In the genomic region with DNA sequence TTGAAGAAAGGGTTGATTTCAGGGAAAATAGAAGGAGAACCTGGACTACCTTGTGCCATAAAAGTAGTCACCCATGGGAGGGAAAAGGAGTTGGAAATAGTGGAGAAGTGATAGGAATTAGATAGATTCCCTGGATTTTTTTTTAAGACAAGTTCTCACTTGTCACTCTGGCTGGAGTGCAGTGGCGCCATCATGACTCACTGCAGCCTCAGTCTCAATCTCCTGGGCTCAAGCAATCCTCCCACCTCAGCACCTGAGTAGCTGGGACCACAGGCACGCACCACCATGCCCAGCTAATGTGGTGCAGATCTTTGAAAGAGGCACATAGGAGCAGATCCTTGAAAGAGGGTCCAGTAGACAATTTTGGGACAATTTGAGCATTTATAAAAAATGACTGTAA, we compare ENCODE assay signal across 23 cellular contexts. TPM values are rescaled to one million over a fixed set of nuclear protein-coding genes. Genes with fewer than 3 reads are reported as not detected.
DNase-seq lines count a peak whose midpoint lies in the region; ATAC-seq, FAIRE-seq and TF ChIP-seq lines count a peak whose summit lies in the region.
"Had no signal": no experiment of that assay in that cellular context is flagged by ENCODE, and none has a peak within 500 bp of the region (broad histone marks: within the 10 kb centered on the region; RNA-seq: fewer than 3 reads in every experiment).

No MANE protein-coding gene starts in this region.

- H3K36me3 ChIP-seq in HCT116 (ENCODE audit: control insufficient read depth in 1 of 2, insufficient read depth in 2 of 2, low read length in 2 of 2) (no peaks in the 10 kb centered on the region), OCI-LY7 (ENCODE audit: insufficient read depth, low read length) (no peaks in the 10 kb centered on the region), H1 (ENCODE audit: control insufficient read depth in 2 of 4, insufficient read depth in 4 of 4, low read length in 3 of 4) (no peaks in the 10 kb centered on the region), trophoblast cell (ENCODE audit: control insufficient read depth in 1 of 2, insufficient read depth in 2 of 2, low read length in 2 of 2) (no peaks in the 10 kb centered on the region)
- H3K36me3 ChIP-seq: MG63, SJCRH30 had no signal

- RAD21 ChIA-PET in HCT116 (lab: Charles Lee; ENCODE audit: low non-redundant PET in 1 of 2, low total read pairs in 2 of 2, uncharacterized antibody in 2 of 2, unreplicated experiment in 2 of 2) = no interaction called here

- H2BK5ac ChIP-seq in H1 (ENCODE audit: low read depth, low read length) = no peak overlapping the region
- H2BK5ac ChIP-seq in trophoblast cell (ENCODE audit: low read depth, low read length, poor library complexity) = no peak overlapping the region

- H3K4ac ChIP-seq in H1 (replicated peaks; ENCODE audit: insufficient read length, low read depth, low read length) = no peak overlapping the region
- no peak overlapping the region for H3K4ac ChIP-seq in trophoblast cell (ENCODE audit: low read depth, low read length)

- TF ChIP-seq CTCF in HCT116 (IDR thresholded peaks at IDR 0.05 in 2 of 3, conservative IDR thresholded peaks at IDR 0.05 in 1 of 3; ENCODE audit: borderline replicate concordance in 1 of 3, insufficient read depth in 1 of 3, low read depth in 2 of 3, low read length in 2 of 3) (no peak), OCI-LY7 (conservative IDR thresholded peaks at IDR 0.05; ENCODE audit: low read length) (no peak), H1 (IDR thresholded peaks at IDR 0.05; ENCODE audit: control extremely low read depth in 1 of 3, insufficient read depth in 1 of 3, low read depth in 1 of 3, low read length in 3 of 3) (no peak)

- H3K23ac ChIP-seq in H1 (ENCODE audit: insufficient read length) (no peak overlapping the region), trophoblast cell (ENCODE audit: low read length) (no peak overlapping the region)

- TF ChIP-seq POLR2A in HCT116 (IDR thresholded peaks at IDR 0.05; ENCODE audit: borderline replicate concordance, extremely low read depth, insufficient read depth, insufficient read length) (no peak), H1 (IDR thresholded peaks at IDR 0.05; ENCODE audit: control extremely low read depth in 1 of 2, low read depth in 2 of 2, low read length in 2 of 2) (no peak)

- H3K56ac ChIP-seq in H1 (replicated peaks; ENCODE audit: insufficient read length, low read depth, low read length) = no peak overlapping the region

- H3K9me3 ChIP-seq in HCT116 (ENCODE audit: control insufficient read depth in 1 of 2, insufficient read depth in 1 of 2, low read depth in 1 of 2, low read length in 2 of 2) (no peaks in the 10 kb centered on the region), OCI-LY7 (ENCODE audit: low read length) (no peaks in the 10 kb centered on the region), H1 (ENCODE audit: insufficient read depth in 2 of 2, low read depth in 1 of 2, low read length in 1 of 2) (no peaks in the 10 kb centered on the region), trophoblast cell (ENCODE audit: insufficient read depth, low read depth, low read length) (no peaks in the 10 kb centered on the region)
- H3K9me3 ChIP-seq: MG63, SJCRH30 had no signal

- no peaks in the 10 kb centered on the region for H3K27me3 ChIP-seq in HCT116 (ENCODE audit: insufficient read depth, low read length)
- H3K27me3 ChIP-seq in H1 (replicated peaks in 1 of 4; ENCODE audit: control insufficient read depth in 3 of 4, extremely low read depth in 1 of 4, insufficient read depth in 3 of 4, low read length in 3 of 4) = peaks cover 0 to 2% (median 0%) of the 10 kb centered on the region in 4 experiments; a peak in 1 of 7 replicates
- H3K27me3 ChIP-seq in trophoblast cell (ENCODE audit: insufficient read depth, low read length) = no peaks in the 10 kb centered on the region
- H3K27me3 ChIP-seq: MG63, SJCRH30 had no signal

- ATAC-seq in HCT116 = peak; percentile 70

- peak overlapping the region; percentile 71 for H2AFZ ChIP-seq in HCT116 (ENCODE audit: low read depth, low read length, poor library complexity, severe bottlenecking)
- H2AFZ ChIP-seq in OCI-LY7 (ENCODE audit: low read length) = peak overlapping the region; percentile 72
- H2AFZ ChIP-seq in H1 (ENCODE audit: low read length) = 0 out of 2 replicates have a peak overlapping the region, but pooled peaks have one; percentile 38
- no peak overlapping the region for H2AFZ ChIP-seq in trophoblast cell (ENCODE audit: insufficient read depth, low read length, poor library complexity)
- H2AFZ ChIP-seq: PC-9 had no signal

- no peak overlapping the region for H4K5ac ChIP-seq in H1 (ENCODE audit: insufficient read length, low read depth, low read length)

- intact Hi-C loops in HCT116 (cut with micrococcal nuclease) = no loop called here
- intact Hi-C loops in OCI-LY7 (cut with micrococcal nuclease; ENCODE audit: unreplicated experiment) = loop anchor here (10.0 kb wide), 1 partner anchor 986 kb away; the partner anchor contains the start of gene PDLIM1

- H3K23me2 ChIP-seq in H1 (ENCODE audit: low read depth, low read length) = no peaks in the 10 kb centered on the region

- 87% methylated on average over 2 of the region's 2 CpGs; no CpG with 5 or more reads in 1 of the 2 experiments for WGBS in H1 (ENCODE audit: extremely low coverage in 1 of 2, insufficient coverage in 1 of 2, insufficient read length in 1 of 2, insufficient replicate concordance in 2 of 2, low coverage in 1 of 2, low lambda C conversion rate in 2 of 2, missing lambda C conversion rate in 1 of 2), 2 experiments
- WGBS in trophoblast cell (ENCODE audit: extremely low coverage, insufficient coverage, insufficient read length) = no CpG with 5 or more reads among the region's 2 CpGs

- no peak overlapping the region for H3K27ac ChIP-seq in HCT116 (ENCODE audit: low read depth, low read length)
- no peak overlapping the region for H3K27ac ChIP-seq in OCI-LY7 (ENCODE audit: low read depth, low read length, poor library complexity, severe bottlenecking)
- H3K27ac ChIP-seq in H1 (ENCODE audit: low read depth, low read length) = no peak overlapping the region
- H3K27ac ChIP-seq in trophoblast cell (ENCODE audit: low read depth, low read length) = no peak overlapping the region
- H3K27ac ChIP-seq: PC-9, SJCRH30 had no signal

- H3K4me1 ChIP-seq in HCT116 (ENCODE audit: control insufficient read depth in 1 of 2, insufficient read depth in 2 of 2, low read length in 2 of 2) = peaks cover 0 to 7% of the 10 kb centered on the region in 2 experiments; a peak in 2 of 4 replicates
- H3K4me1 ChIP-seq in OCI-LY7 (ENCODE audit: insufficient read depth, low read length, poor library complexity, severe bottlenecking) = peaks cover 83% of the 10 kb centered on the region
- peaks cover 0 to 3% (median 0%) of the 10 kb centered on the region in 4 experiments; a peak in 2 of 7 replicates for H3K4me1 ChIP-seq in H1 (replicated peaks in 1 of 4; ENCODE audit: control insufficient read depth in 3 of 4, insufficient read depth in 4 of 4, low read length in 3 of 4)
- peaks cover 3 to 7% of the 10 kb centered on the region in 2 experiments for H3K4me1 ChIP-seq in trophoblast cell (ENCODE audit: control insufficient read depth in 1 of 2, insufficient read depth in 2 of 2, low read length in 2 of 2)
- H3K4me1 ChIP-seq: SJCRH30 had no signal

- no peak overlapping the region for H2BK15ac ChIP-seq in H1 (ENCODE audit: low read length)

- H2AK5ac ChIP-seq in H1 (ENCODE audit: low read depth, low read length) (no peak overlapping the region), trophoblast cell (ENCODE audit: low read length) (no peak overlapping the region)

- no TSS peak for BruUV-seq in HCT116 (replicated peaks; lab: Mats Ljungman, UMichigan)
- BruUV-seq in OCI-LY7 (replicated peaks; lab: Mats Ljungman, UMichigan) = no TSS peak

- no peak for FAIRE-seq in H1 (lab: Jason Lieb, UNC)

- H3K9me2 ChIP-seq in HCT116 (ENCODE audit: insufficient read depth) (no peaks in the 10 kb centered on the region), OCI-LY7 (ENCODE audit: insufficient read depth, low read length) (no peaks in the 10 kb centered on the region)

- H4K91ac ChIP-seq in H1 (replicated peaks; ENCODE audit: insufficient read length, low read length) (no peak overlapping the region), trophoblast cell (ENCODE audit: low read depth, low read length) (no peak overlapping the region)

- H3K4me2 ChIP-seq in HCT116 (ENCODE audit: low read length) (peak overlapping the region; percentile 41), OCI-LY7 (ENCODE audit: low read length) (peak overlapping the region; percentile 67), H1 (ENCODE audit: insufficient read depth in 1 of 2, low read depth in 2 of 2, low read length in 2 of 2) (no peak overlapping the region), trophoblast cell (ENCODE audit: low read length) (no peak overlapping the region)
- H3K4me2 ChIP-seq: PC-9 had no signal

- no peak overlapping the region for H4K12ac ChIP-seq in trophoblast cell (ENCODE audit: low read depth, low read length)

- H2BK12ac ChIP-seq in H1 (ENCODE audit: low read depth, low read length) (no peak overlapping the region), trophoblast cell (ENCODE audit: low read length) (no peak overlapping the region)

- H3K14ac ChIP-seq in H1 (ENCODE audit: insufficient read length) (no peak overlapping the region), trophoblast cell (ENCODE audit: low read length) (no peak overlapping the region)

- H4K8ac ChIP-seq in H1 (ENCODE audit: extremely low read depth, insufficient read depth, low read length) (no peak overlapping the region), trophoblast cell (ENCODE audit: low read depth, low read length) (no peak overlapping the region)

- H4K20me1 ChIP-seq in HCT116 (ENCODE audit: insufficient read depth) (no peaks in the 10 kb centered on the region), OCI-LY7 (ENCODE audit: insufficient read depth, low read length) (no peaks in the 10 kb centered on the region), H1 (replicated peaks in 1 of 2; ENCODE audit: control insufficient read depth in 1 of 2, insufficient read depth in 2 of 2, low read length in 2 of 2) (no peaks in the 10 kb centered on the region)

- H2BK20ac ChIP-seq in H1 (ENCODE audit: low read length) = no peak overlapping the region

- TF ChIP-seq EP300 in H1 (IDR thresholded peaks at IDR 0.05; ENCODE audit: borderline replicate concordance in 1 of 2, low read depth in 2 of 2, low read length in 2 of 2) = no peak

- H3K9ac ChIP-seq in HCT116 (ENCODE audit: low read length) = no peak overlapping the region
- H3K9ac ChIP-seq in H1 (replicated peaks in 1 of 4; ENCODE audit: extremely low read depth in 1 of 4, low read depth in 3 of 4, low read length in 3 of 4) = no peak overlapping the region
- no peak overlapping the region for H3K9ac ChIP-seq in trophoblast cell (ENCODE audit: low read length)

- H3K79me1 ChIP-seq in H1 (ENCODE audit: low read depth, low read length) (no peaks in the 10 kb centered on the region), trophoblast cell (ENCODE audit: low read length) (peaks cover 7% of the 10 kb centered on the region)

- no peak overlapping the region for H2BK120ac ChIP-seq in H1 (replicated peaks; ENCODE audit: low read depth, low read length)
- no peak overlapping the region for H2BK120ac ChIP-seq in trophoblast cell (ENCODE audit: insufficient read depth, low read length, poor library complexity)

- DNase-seq in HCT116 (ENCODE audit: low read depth, low spot score) (no peak), OCI-LY7 (ENCODE audit: low spot score) (no peak), H1 (ENCODE audit: low read depth in 1 of 2, low spot score in 2 of 2) (no peak), trophoblast cell (peak; percentile 57 to 70), DMS153 treated with DMSO at 0.1 percent for 48 hours (lab: John Stamatoyannopoulos, UW; ENCODE audit: unreplicated experiment) (no peak), SK-N-DZ (ENCODE audit: low spot score) (no peak)
- DNase-seq in activated T-cell treated with anti-CD3 and anti-CD28 coated beads, Interleukin-2, amount 50 U/mL, for 1 hour = no peak
- DNase-seq: ACHN; C1 segment of cervical spinal cord; CD8-positive, alpha-beta memory T cell; DMS79 treated with DMSO at 0.1 percent for 48 hours; GDM1; GOT3; IMR-90; MG63; NCI-H1092; NCI-H1436 treated with DMSO at 0.1 percent for 48 hours; NCI-H2029; NCI-H2171 treated with DMSO at 0.1 percent for 48 hours; PC-9; SJCRH30 had no signal

- CTCF ChIA-PET in HCT116 (lab: Charles Lee) = interaction anchor here (1.0 kb wide), 1 partner anchor 51 kb away, joined by 3 read pairs; no protein-coding TSS in a partner anchor
- CTCF ChIA-PET in OCI-LY7 (lab: Charles Lee; ENCODE audit: unreplicated experiment) = no interaction called here
- CTCF ChIA-PET in H1 (lab: Charles Lee; ENCODE audit: partially characterized antibody) = interaction anchor here (1.0 to 1.5 kb wide), 3 partner anchors 12 to 51 kb away, joined by 3 to 5 read pairs (median 3); no protein-coding TSS in a partner anchor

- POLR2A ChIA-PET in HCT116 (lab: Charles Lee) = no interaction called here
- POLR2A ChIA-PET in OCI-LY7 (lab: Charles Lee) = interaction anchor here (0.7 to 1.2 kb wide), 6 partner anchors 10 to 586 kb away, joined by 3 to 5 read pairs (median 3); partner anchors contain the start of gene BLNK
- POLR2A ChIA-PET in H1 (lab: Charles Lee; ENCODE audit: partially characterized antibody) = no interaction called here

- H3K18ac ChIP-seq in H1 (ENCODE audit: extremely low read depth, low read length) (no peak overlapping the region), trophoblast cell (ENCODE audit: low read length) (no peak overlapping the region)

- TF ChIP-seq RAD21 in HCT116 (IDR thresholded peaks at IDR 0.05; ENCODE audit: low read depth) (no peak), H1 (IDR thresholded peaks at IDR 0.05 in 1 of 2, conservative IDR thresholded peaks at IDR 0.05 in 1 of 2; ENCODE audit: low read depth in 2 of 2, low read length in 2 of 2) (no peak)

- H3K4me3 ChIP-seq in HCT116 (replicated peaks in 1 of 2; ENCODE audit: low read depth in 1 of 2, low read length in 2 of 2) (no peak overlapping the region), OCI-LY7 (ENCODE audit: low read depth, low read length, poor library complexity, severe bottlenecking) (no peak overlapping the region), H1 (ENCODE audit: extremely low read depth in 1 of 4, insufficient read depth in 2 of 4, low read depth in 3 of 4, low read length in 4 of 4) (no peak overlapping the region), trophoblast cell (ENCODE audit: low read depth, low read length) (no peak overlapping the region)
- H3K4me3 ChIP-seq: MG63, PC-9, SJCRH30 had no signal

- no peaks in the 10 kb centered on the region for H3K79me2 ChIP-seq in HCT116 (ENCODE audit: insufficient read depth, low read length)
- peaks cover 6% of the 10 kb centered on the region; the same call in 1 of the 2 replicates for H3K79me2 ChIP-seq in OCI-LY7 (ENCODE audit: insufficient read depth, low read depth, low read length)
- H3K79me2 ChIP-seq in H1 (ENCODE audit: control insufficient read depth in 1 of 2, insufficient read depth in 2 of 2, low read length in 2 of 2) = no peaks in the 10 kb centered on the region
- no peaks in the 10 kb centered on the region for H3K79me2 ChIP-seq in trophoblast cell (ENCODE audit: control insufficient read depth, insufficient read depth, low read length, poor library complexity)

RNA-seq across cellular contexts. Expression of gene BLNK, which starts 9.5 kb away (rescaled TPM):
- total RNA-seq in HCT116 (2021; ENCODE audit: unreplicated experiment) = 0.59 TPM
- polyA plus RNA-seq in HCT116 (2012) = 0.06 and 0.08 TPM in 2 replicates
- 78.0 and 113 TPM in 2 replicates for total RNA-seq in OCI-LY7 (2014; rRNA removed; shearing (Covaris generic))
- 182 and 201 TPM in 2 replicates for total RNA-seq in OCI-LY7 (2022)
- not detected in 2 replicates for total RNA-seq in H1 (2021; fragmentation: NEBNext Ultra II Directional; extraction: Animal tissue kit (Norgen Biotek cat#: 25700))
- not detected in 2 replicates for polyA plus RNA-seq in H1 (2011; rRNA removed)
- polyA plus RNA-seq in H1 (2011; cell fraction: cytosol; rRNA removed) = not detected
- polyA plus RNA-seq in H1 (2011; cell fraction: nucleus; rRNA removed) = not detected
- not detected in 4 replicates for polyA plus RNA-seq in H1 (2012, experiment 1 of 2)
- polyA plus RNA-seq in H1 (2012, experiment 2 of 2) = not detected
- polyA plus RNA-seq in H1 (2013, experiment 1 of 2) = 0.04 TPM
- 0.07 TPM for polyA plus RNA-seq in H1 (2013, experiment 2 of 2)
- polyA minus RNA-seq in H1 (2011; rRNA and poly(A)+ RNA removed) = not detected in 2 replicates
- polyA minus RNA-seq in H1 (2011; cell fraction: cytosol; rRNA and poly(A)+ RNA removed) = not detected
- polyA minus RNA-seq in H1 (2011; cell fraction: nucleus; rRNA and poly(A)+ RNA removed) = not detected
- 12.1 and 15.8 TPM in 2 replicates for polyA plus RNA-seq in trophoblast cell (2013)
- polyA plus RNA-seq in SK-N-DZ (2014; cell fraction: cytosol; rRNA removed) = not detected in 2 replicates
- not detected in 2 replicates for polyA plus RNA-seq in SK-N-DZ (2014; cell fraction: nucleus; rRNA removed)
- total RNA-seq: CD8-positive, alpha-beta memory T cell; IMR-90; NCI-H460; SJCRH30 had no signal
- polyA plus RNA-seq: CD8-positive, alpha-beta memory T cell; IMR-90 had no signal

RNA-seq across cellular contexts. Expression of gene DNTT, which starts 23.4 kb away (rescaled TPM):
- not detected for total RNA-seq in HCT116 (2021; ENCODE audit: unreplicated experiment)
- not detected in 2 replicates for polyA plus RNA-seq in HCT116 (2012)
- 0.16 TPM in 1 of 2 replicates, not detected in the other for total RNA-seq in OCI-LY7 (2014; rRNA removed; shearing (Covaris generic))
- total RNA-seq in OCI-LY7 (2022) = 0.18 and 0.32 TPM in 2 replicates
- total RNA-seq in H1 (2021; fragmentation: NEBNext Ultra II Directional; extraction: Animal tissue kit (Norgen Biotek cat#: 25700)) = not detected in 2 replicates
- not detected in 2 replicates for polyA plus RNA-seq in H1 (2011; rRNA removed)
- polyA plus RNA-seq in H1 (2011; cell fraction: cytosol; rRNA removed) = not detected
- polyA plus RNA-seq in H1 (2011; cell fraction: nucleus; rRNA removed) = not detected
- not detected in 4 replicates for polyA plus RNA-seq in H1 (2012, experiment 1 of 2)
- polyA plus RNA-seq in H1 (2012, experiment 2 of 2) = not detected
- 0.04 TPM for polyA plus RNA-seq in H1 (2013, experiment 1 of 2)
- polyA plus RNA-seq in H1 (2013, experiment 2 of 2) = 0.06 TPM
- not detected in 2 replicates for polyA minus RNA-seq in H1 (2011; rRNA and poly(A)+ RNA removed)
- not detected for polyA minus RNA-seq in H1 (2011; cell fraction: cytosol; rRNA and poly(A)+ RNA removed)
- not detected for polyA minus RNA-seq in H1 (2011; cell fraction: nucleus; rRNA and poly(A)+ RNA removed)
- polyA plus RNA-seq in trophoblast cell (2013) = not detected in 2 replicates
- polyA plus RNA-seq in SK-N-DZ (2014; cell fraction: cytosol; rRNA removed) = not detected in 2 replicates
- polyA plus RNA-seq in SK-N-DZ (2014; cell fraction: nucleus; rRNA removed) = not detected in 2 replicates
- total RNA-seq: CD8-positive, alpha-beta memory T cell; HT-29; IMR-90; NCI-H460; PC-9; SJCRH30 had no signal
- polyA plus RNA-seq: CD8-positive, alpha-beta memory T cell; IMR-90 had no signal

Comparison
In these comparisons a context has a peak if more than half of its experiments do, and no peak if none do; other contexts are left out.
1. DNase-seq: peak in trophoblast cell (2 of 2); none in HCT116 (single experiment), OCI-LY7 (single experiment), H1 (0 of 2), DMS153 treated with DMSO at 0.1 percent for 48 hours (single experiment), activated T-cell treated with anti-CD3 and anti-CD28 coated beads, Interleukin-2, amount 50 U/mL, for 1 hour (single experiment) and SK-N-DZ (single experiment).
2. H3K4me2 ChIP-seq: peak in HCT116 (single experiment) and OCI-LY7 (single experiment); none in H1 (0 of 2) and trophoblast cell (single experiment).
3. RNA of gene BLNK, which starts 9.5 kb away (total RNA-seq): 78.0 to 201 TPM in OCI-LY7; 0.59 TPM in HCT116 (single experiment) and not detected in H1; every median in the first group is over 10 times any median in the second.
4. Of the 16 proteins assayed by ChIP-seq in both H1 and HCT116: peak only in H1: none; only in HCT116: FOSL1, JUND and YY1; in both: none; in neither: 13.